Comparison of ENCODE assay signal across 1 cellular context in the genomic region with DNA sequence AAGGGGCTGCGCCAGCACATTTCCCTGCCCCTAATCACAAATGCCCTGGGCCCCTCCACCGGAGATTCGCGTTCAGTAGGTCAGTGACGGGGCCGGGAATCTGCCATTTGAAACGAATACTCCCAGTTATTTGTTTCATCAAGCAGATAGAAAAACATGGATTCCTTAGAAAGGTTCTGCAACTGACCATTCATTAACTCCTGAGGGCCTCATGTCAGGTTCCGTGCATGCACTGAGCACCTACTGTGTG.
A peak's percentile ranks its signal among the peaks of the same experiment; 100 is the strongest.
TF ChIP-seq lines count a peak whose summit lies in the region.

No MANE protein-coding gene starts in this region.

TF ChIP-seq in K562, 482 proteins besides CTCF, POLR2A, EP300 and RAD21 (continued from another document):
- TF ChIP-seq, protein P1, sequence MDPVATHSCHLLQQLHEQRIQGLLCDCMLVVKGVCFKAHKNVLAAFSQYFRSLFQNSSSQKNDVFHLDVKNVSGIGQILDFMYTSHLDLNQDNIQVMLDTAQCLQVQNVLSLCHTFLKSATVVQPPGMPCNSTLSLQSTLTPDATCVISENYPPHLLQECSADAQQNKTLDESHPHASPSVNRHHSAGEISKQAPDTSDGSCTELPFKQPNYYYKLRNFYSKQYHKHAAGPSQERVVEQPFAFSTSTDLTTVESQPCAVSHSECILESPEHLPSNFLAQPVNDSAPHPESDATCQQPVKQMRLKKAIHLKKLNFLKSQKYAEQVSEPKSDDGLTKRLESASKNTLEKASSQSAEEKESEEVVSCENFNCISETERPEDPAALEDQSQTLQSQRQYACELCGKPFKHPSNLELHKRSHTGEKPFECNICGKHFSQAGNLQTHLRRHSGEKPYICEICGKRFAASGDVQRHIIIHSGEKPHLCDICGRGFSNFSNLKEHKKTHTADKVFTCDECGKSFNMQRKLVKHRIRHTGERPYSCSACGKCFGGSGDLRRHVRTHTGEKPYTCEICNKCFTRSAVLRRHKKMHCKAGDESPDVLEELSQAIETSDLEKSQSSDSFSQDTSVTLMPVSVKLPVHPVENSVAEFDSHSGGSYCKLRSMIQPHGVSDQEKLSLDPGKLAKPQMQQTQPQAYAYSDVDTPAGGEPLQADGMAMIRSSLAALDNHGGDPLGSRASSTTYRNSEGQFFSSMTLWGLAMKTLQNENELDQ (CRISPR knock-in tag; IDR thresholded peaks at IDR 0.05; ENCODE audit: borderline replicate concordance): peak; percentile 9; the same call in 1 of the 2 replicates
- TF ChIP-seq ELF4 (CRISPR knock-in tag; IDR thresholded peaks at IDR 0.05) (peak; percentile 16; the same call in 1 of the 2 replicates), GABPB2 (CRISPR knock-in tag; conservative IDR thresholded peaks at IDR 0.05) (no peak), HNRNPLL (IDR thresholded peaks at IDR 0.05; ENCODE audit: low read depth, low read length, poor library complexity, severe bottlenecking) (peak; percentile 76), ZNF354B (CRISPR knock-in tag; IDR thresholded peaks at IDR 0.05) (0 out of 2 replicates have a peak, but pooled peaks have one; percentile 28), ZNF165 (CRISPR knock-in tag; IDR thresholded peaks at IDR 0.05; ENCODE audit: borderline replicate concordance) (0 out of 2 replicates have a peak, but pooled peaks have one; percentile 1), ZFPM2 (CRISPR knock-in tag; IDR thresholded peaks at IDR 0.05) (no peak), TEAD1 (CRISPR knock-in tag; IDR thresholded peaks at IDR 0.05) (peak in 1 of 2 experiments; percentile 54; a peak in 1 of 4 replicates), ZNF41 (CRISPR knock-in tag; conservative IDR thresholded peaks at IDR 0.05) (peak; percentile 69), PHF21A (IDR thresholded peaks at IDR 0.05; ENCODE audit: borderline replicate concordance, low read depth) (peak; percentile 81), TCFL5 (CRISPR knock-in tag; conservative IDR thresholded peaks at IDR 0.05) (no peak), L3MBTL2 (IDR thresholded peaks at IDR 0.05) (0 out of 2 replicates have a peak, but pooled peaks have one; percentile 12), FIP1L1 (IDR thresholded peaks at IDR 0.05; ENCODE audit: low read depth, low read length, poor library complexity, severe bottlenecking) (no peak), KLF6 (CRISPR knock-in tag; IDR thresholded peaks at IDR 0.05; ENCODE audit: borderline replicate concordance) (peak; percentile 49; the same call in 1 of the 2 replicates), DIDO1 (tag; IDR thresholded peaks at IDR 0.05; ENCODE audit: low read depth) (peak; percentile 6; the same call in 1 of the 2 replicates), NR2C1 (IDR thresholded peaks at IDR 0.05) (no peak), NR2C1 (tag; IDR thresholded peaks at IDR 0.05) (peak; percentile 39; the same call in 1 of the 2 replicates), ZEB2 (IDR thresholded peaks at IDR 0.05) (no peak)
- TF ChIP-seq, protein P2, sequence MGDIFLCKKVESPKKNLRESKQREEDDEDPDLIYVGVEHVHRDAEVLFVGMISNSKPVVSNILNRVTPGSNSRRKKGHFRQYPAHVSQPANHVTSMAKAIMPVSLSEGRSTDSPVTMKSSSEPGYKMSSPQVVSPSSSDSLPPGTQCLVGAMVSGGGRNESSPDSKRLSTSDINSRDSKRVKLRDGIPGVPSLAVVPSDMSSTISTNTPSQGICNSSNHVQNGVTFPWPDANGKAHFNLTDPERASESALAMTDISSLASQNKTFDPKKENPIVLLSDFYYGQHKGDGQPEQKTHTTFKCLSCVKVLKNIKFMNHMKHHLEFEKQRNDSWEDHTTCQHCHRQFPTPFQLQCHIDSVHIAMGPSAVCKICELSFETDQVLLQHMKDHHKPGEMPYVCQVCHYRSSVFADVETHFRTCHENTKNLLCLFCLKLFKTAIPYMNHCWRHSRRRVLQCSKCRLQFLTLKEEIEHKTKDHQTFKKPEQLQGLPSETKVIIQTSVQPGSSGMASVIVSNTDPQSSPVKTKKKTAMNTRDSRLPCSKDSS (IDR thresholded peaks at IDR 0.05; ENCODE audit: low read depth, partially characterized antibody): no peak
- TF ChIP-seq, protein P3, sequence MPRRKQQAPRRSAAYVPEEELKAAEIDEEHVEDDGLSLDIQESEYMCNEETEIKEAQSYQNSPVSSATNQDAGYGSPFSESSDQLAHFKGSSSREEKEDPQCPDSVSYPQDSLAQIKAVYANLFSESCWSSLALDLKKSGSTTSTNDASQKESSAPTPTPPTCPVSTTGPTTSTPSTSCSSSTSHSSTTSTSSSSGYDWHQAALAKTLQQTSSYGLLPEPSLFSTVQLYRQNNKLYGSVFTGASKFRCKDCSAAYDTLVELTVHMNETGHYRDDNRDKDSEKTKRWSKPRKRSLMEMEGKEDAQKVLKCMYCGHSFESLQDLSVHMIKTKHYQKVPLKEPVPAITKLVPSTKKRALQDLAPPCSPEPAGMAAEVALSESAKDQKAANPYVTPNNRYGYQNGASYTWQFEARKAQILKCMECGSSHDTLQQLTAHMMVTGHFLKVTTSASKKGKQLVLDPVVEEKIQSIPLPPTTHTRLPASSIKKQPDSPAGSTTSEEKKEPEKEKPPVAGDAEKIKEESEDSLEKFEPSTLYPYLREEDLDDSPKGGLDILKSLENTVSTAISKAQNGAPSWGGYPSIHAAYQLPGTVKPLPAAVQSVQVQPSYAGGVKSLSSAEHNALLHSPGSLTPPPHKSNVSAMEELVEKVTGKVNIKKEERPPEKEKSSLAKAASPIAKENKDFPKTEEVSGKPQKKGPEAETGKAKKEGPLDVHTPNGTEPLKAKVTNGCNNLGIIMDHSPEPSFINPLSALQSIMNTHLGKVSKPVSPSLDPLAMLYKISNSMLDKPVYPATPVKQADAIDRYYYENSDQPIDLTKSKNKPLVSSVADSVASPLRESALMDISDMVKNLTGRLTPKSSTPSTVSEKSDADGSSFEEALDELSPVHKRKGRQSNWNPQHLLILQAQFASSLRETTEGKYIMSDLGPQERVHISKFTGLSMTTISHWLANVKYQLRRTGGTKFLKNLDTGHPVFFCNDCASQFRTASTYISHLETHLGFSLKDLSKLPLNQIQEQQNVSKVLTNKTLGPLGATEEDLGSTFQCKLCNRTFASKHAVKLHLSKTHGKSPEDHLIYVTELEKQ (CRISPR knock-in tag; IDR thresholded peaks at IDR 0.05): no peak
